In the genomic region with DNA sequence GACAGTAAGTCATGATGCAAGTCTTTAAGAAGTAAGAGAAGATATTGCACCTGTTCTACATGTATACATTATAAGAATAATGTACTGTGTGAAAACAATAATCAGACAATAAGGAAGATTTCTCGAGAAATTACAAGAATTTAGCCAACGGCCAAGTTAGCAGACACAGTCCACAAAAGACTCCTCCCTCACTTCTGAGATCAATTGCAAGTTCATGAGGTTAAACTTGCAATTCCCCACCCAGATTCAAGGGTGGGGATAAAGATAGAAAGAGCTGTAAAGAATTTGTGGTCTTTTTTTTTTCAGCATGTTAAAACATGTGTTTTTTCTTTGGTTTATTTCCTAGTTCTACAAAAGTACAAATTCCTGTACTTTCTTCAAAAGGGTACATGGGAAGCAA, we compare ENCODE assay signal across 23 cellular contexts. TPM values are rescaled to one million over a fixed set of nuclear protein-coding genes. Genes with fewer than 3 reads are reported as not detected.
"Had no signal": no experiment of that assay in that cellular context is flagged by ENCODE, and none has a peak within 500 bp of the region (broad histone marks: within the 10 kb centered on the region; RNA-seq: fewer than 3 reads in every experiment).

No MANE protein-coding gene starts in this region.

- H3K4me2 ChIP-seq: KMS-11 had no signal

- H3K27ac Mint-ChIP-seq: activated CD4-positive, alpha-beta memory T cell treated with anti-CD3 and anti-CD28 coated beads for 36 hours; activated CD4-positive, alpha-beta T cell treated with anti-CD3 and anti-CD28 coated beads, Interleukin-2, amount 10 ng/mL, durations not matched to agents 7 days and 5 days; activated naive CD4-positive, alpha-beta T cell treated with anti-CD3 and anti-CD28 coated beads for 36 hours; activated naive CD8-positive, alpha-beta T cell; T-helper 17 cell had no signal

- H3K4me3 ChIP-seq: cardiac muscle cell, MG63 had no signal

- H3K27me3 ChIP-seq: brain microvascular endothelial cell, cardiac muscle cell, MG63 had no signal

- H3K36me3 Mint-ChIP-seq: activated CD4-positive, alpha-beta memory T cell treated with anti-CD3 and anti-CD28 coated beads for 36 hours had no signal

- H3K36me3 ChIP-seq: brain microvascular endothelial cell, cardiac muscle cell, MG63 had no signal

- H3K9me3 ChIP-seq: MG63 had no signal

- H3K4me3 Mint-ChIP-seq: activated CD4-positive, alpha-beta memory T cell treated with anti-CD3 and anti-CD28 coated beads for 36 hours; activated CD4-positive, alpha-beta T cell treated with anti-CD3 and anti-CD28 coated beads, Interleukin-2, amount 10 ng/mL, durations not matched to agents 7 days and 5 days; activated naive CD4-positive, alpha-beta T cell treated with anti-CD3 and anti-CD28 coated beads for 36 hours; activated naive CD8-positive, alpha-beta T cell; activated T-cell treated with anti-CD3 and anti-CD28 coated beads, Interleukin-2, amount 50 U/mL, for 4 hours; T-helper 17 cell had no signal

- H3K27ac ChIP-seq: brain microvascular endothelial cell, cardiac muscle cell, KMS-11, VCaP had no signal

- DNase-seq: activated CD4-positive, alpha-beta memory T cell treated with anti-CD3 and anti-CD28 coated beads for 36 hours; activated CD4-positive, alpha-beta T cell treated with anti-CD3 and anti-CD28 coated beads, Interleukin-2, amount 10 ng/mL, durations not matched to agents 7 days and 5 days; activated CD4-positive, CD25-positive, alpha-beta regulatory T cell; activated CD8-positive, alpha-beta memory T cell treated with anti-CD3 and anti-CD28 coated beads for 24 hours; activated effector memory CD4-positive, alpha-beta T cell treated with anti-CD3 and anti-CD28 coated beads, Interleukin-2, amount 50 U/mL, for 16 hours; activated naive CD4-positive, alpha-beta T cell treated with anti-CD3 and anti-CD28 coated beads for 36 hours; activated T-cell treated with anti-CD3 and anti-CD28 coated beads, Interleukin-2, amount 50 U/mL, for 4 hours; brain microvascular endothelial cell; MG63; NCI-H1092 treated with DMSO at 0.1 percent for 48 hours; NCI-H1436; NCI-H1694 treated with DMSO at 0.1 percent for 48 hours; NCI-H2029 treated with DMSO at 0.1 percent for 48 hours; NCI-H446; NCI-H524; PC-3; SIG-M5; T-helper 17 cell; T1000 had no signal

- H3K9ac ChIP-seq: KMS-11 had no signal

- H3K4me1 Mint-ChIP-seq: activated CD4-positive, alpha-beta T cell treated with anti-CD3 and anti-CD28 coated beads, Interleukin-2, amount 10 ng/mL, durations not matched to agents 7 days and 5 days had no signal

- H3K27me3 Mint-ChIP-seq: activated CD4-positive, alpha-beta memory T cell treated with anti-CD3 and anti-CD28 coated beads for 36 hours; activated CD4-positive, alpha-beta T cell treated with anti-CD3 and anti-CD28 coated beads, Interleukin-2, amount 10 ng/mL, durations not matched to agents 7 days and 5 days; activated naive CD8-positive, alpha-beta T cell; T-helper 17 cell had no signal

RNA-seq across cellular contexts. Expression of a gene that starts 34.7 kb away (rescaled TPM):
- total RNA-seq: cardiac muscle cell had no signal
- polyA plus RNA-seq: cardiac muscle cell had no signal
